Comparison of ENCODE assay signal across 20 cellular contexts in genomic region chr22:38489142-38489541, GRCh38. TPM values are rescaled to one million over a fixed set of nuclear protein-coding genes. Genes with fewer than 3 reads are reported as not detected.
"Had no signal": no experiment of that assay in that cellular context is flagged by ENCODE, and none has a peak within 500 bp of the region (broad histone marks: within the 10 kb centered on the region; RNA-seq: fewer than 3 reads in every experiment).

No MANE protein-coding gene starts in this region.

- H3K4me3 ChIP-seq: adrenal gland, lung, psoas muscle, sigmoid colon, testis had no signal

- DNase-seq: activated naive CD4-positive, alpha-beta T cell treated with anti-CD3 and anti-CD28 coated beads for 36 hours; central memory CD4-positive, alpha-beta T cell; cortex of kidney; effector memory CD4-positive, alpha-beta T cell; hypothalamus; naive thymus-derived CD8-positive, alpha-beta T cell; psoas muscle; sigmoid colon; stimulated activated CD4-positive, alpha-beta T cell treated with anti-CD3 and anti-CD28 coated beads, Interleukin-4, amount 100 ng/mL, for 1 hour; stimulated activated CD8-positive, alpha-beta memory T cell treated with anti-CD3 and anti-CD28 coated beads, Interleukin-4, amount 100 ng/mL, for 48 hours; stimulated activated naive CD8-positive, alpha-beta T cell treated with anti-CD3 and anti-CD28 coated beads, Interleukin-15, amount 100 ng/mL, for 72 hours; testis had no signal

- H3K4me1 ChIP-seq: testis had no signal

- H3K4me3 Mint-ChIP-seq: activated naive CD4-positive, alpha-beta T cell treated with anti-CD3 and anti-CD28 coated beads for 36 hours; activated T-helper 1 cell treated with anti-CD3 and anti-CD28 coated beads, Interleukin-12 subunit alpha, Interleukin-12 subunit beta, Interleukin-2, Interleukin-4 antibody, amounts not matched to agents 30 ng/mL and 10 ng/mL and 1 ng/mL, durations not matched to agents 14 hours and 24 hours and 36 hours; stimulated activated naive CD8-positive, alpha-beta T cell treated with anti-CD3 and anti-CD28 coated beads, Interleukin-15, amount 100 ng/mL, for 72 hours had no signal

- H3K27me3 ChIP-seq: adrenal gland, sigmoid colon, testis had no signal

- ATAC-seq: SK-N-SH treated with all-trans-retinoic acid at 6 μM for 48 hours; stimulated activated naive CD8-positive, alpha-beta T cell treated with anti-CD3 and anti-CD28 coated beads, Interleukin-15, amount 100 ng/mL, for 72 hours had no signal

- H3K9me3 ChIP-seq: adrenal gland, psoas muscle, sigmoid colon, testis had no signal

- H3K9me3 Mint-ChIP-seq: activated naive CD4-positive, alpha-beta T cell treated with anti-CD3 and anti-CD28 coated beads for 36 hours; activated T-helper 1 cell treated with anti-CD3 and anti-CD28 coated beads, Interleukin-12 subunit alpha, Interleukin-12 subunit beta, Interleukin-2, Interleukin-4 antibody, amounts not matched to agents 30 ng/mL and 10 ng/mL and 1 ng/mL, durations not matched to agents 14 hours and 24 hours and 36 hours; naive thymus-derived CD8-positive, alpha-beta T cell; stimulated activated naive CD8-positive, alpha-beta T cell treated with anti-CD3 and anti-CD28 coated beads, Interleukin-15, amount 100 ng/mL, for 72 hours had no signal

- H3K27me3 Mint-ChIP-seq: naive thymus-derived CD8-positive, alpha-beta T cell; stimulated activated naive CD8-positive, alpha-beta T cell treated with anti-CD3 and anti-CD28 coated beads, Interleukin-15, amount 100 ng/mL, for 72 hours had no signal

- H3K27ac ChIP-seq: psoas muscle had no signal

RNA-seq across cellular contexts. Expression of gene KDELR3, which starts 21.2 kb away (rescaled TPM):
- total RNA-seq: mononuclear cell; naive thymus-derived CD8-positive, alpha-beta T cell had no signal

RNA-seq across cellular contexts. Expression of gene KCNJ4, which starts 34.1 kb away (rescaled TPM):
- total RNA-seq: activated naive CD4-positive, alpha-beta T cell treated with anti-CD3 and anti-CD28 coated beads for 36 hours; activated T-helper 1 cell treated with anti-CD3 and anti-CD28 coated beads, Interleukin-12 subunit alpha, Interleukin-12 subunit beta, Interleukin-2, Interleukin-4 antibody, amounts not matched to agents 30 ng/mL and 10 ng/mL and 1 ng/mL, durations not matched to agents 14 hours and 24 hours and 36 hours; epithelial cell of proximal tubule; lung; mononuclear cell; naive thymus-derived CD8-positive, alpha-beta T cell; psoas muscle; sigmoid colon; T-helper 2 cell treated with Interferon-gamma antibody and Interleukin-4, amounts not matched to agents 100 ng/mL and 5 ng/mL, for 36 hours; ureter had no signal
- polyA plus RNA-seq: lung; naive thymus-derived CD8-positive, alpha-beta T cell had no signal
